Comparison of ENCODE assay signal across 12 cellular contexts in genomic region chr12:45269407-45269741, GRCh38. TPM values are rescaled to one million over a fixed set of nuclear protein-coding genes. Genes with fewer than 3 reads are reported as not detected.
DNase-seq lines count a peak whose midpoint lies in the region; ATAC-seq and TF ChIP-seq lines count a peak whose summit lies in the region.
"Had no signal": no experiment of that assay in that cellular context is flagged by ENCODE, and none has a peak within 500 bp of the region (broad histone marks: within the 10 kb centered on the region; RNA-seq: fewer than 3 reads in every experiment).

No MANE protein-coding gene starts in this region.

- peaks cover 16 to 28% (median 20%) of the 10 kb centered on the region in 10 experiments for H3K4me1 ChIP-seq in BLaER1 treated with 17β-estradiol and CSF1 and Interleukin-3, amounts not matched to agents 10 nM and 100 nM
- H3K4me1 ChIP-seq in RWPE2 (ENCODE audit: insufficient read depth, poor library complexity, severe bottlenecking) (peaks cover 43% of the 10 kb centered on the region), fibroblast of lung (ENCODE audit: control insufficient read depth, extremely low read depth, insufficient read depth, low read length) (peaks cover 17% of the 10 kb centered on the region), psoas muscle (peaks cover 41% of the 10 kb centered on the region)

- H3K4me2 ChIP-seq in BLaER1 treated with 17β-estradiol and CSF1 and Interleukin-3, amounts not matched to agents 10 nM and 100 nM = peak overlapping the region in 9 of 11 experiments; percentile 58 to 79 (median 71); a peak in 14 of 22 replicates
- H3K4me2 ChIP-seq in fibroblast of lung (ENCODE audit: extremely low read depth, insufficient read depth, low read length) = peak overlapping the region; percentile 78

- peaks cover 6 to 43% (median 14%) of the 10 kb centered on the region in 11 experiments; a peak in 14 of 22 replicates for H4K20me1 ChIP-seq in BLaER1 treated with 17β-estradiol and CSF1 and Interleukin-3, amounts not matched to agents 10 nM and 100 nM
- no peaks in the 10 kb centered on the region for H4K20me1 ChIP-seq in fibroblast of lung (ENCODE audit: control insufficient read depth, extremely low read depth, insufficient read depth, low read length)

- H3K27ac ChIP-seq in BLaER1 treated with 17β-estradiol and CSF1 and Interleukin-3, amounts not matched to agents 10 nM and 100 nM = no peak overlapping the region; a peak in 1 of 22 replicates
- H3K27ac ChIP-seq in RWPE2 (ENCODE audit: poor library complexity, severe bottlenecking) = peak overlapping the region; percentile 84
- peak overlapping the region; percentile 13 for H3K27ac ChIP-seq in fibroblast of lung (ENCODE audit: insufficient read depth, low read length)
- H3K27ac ChIP-seq in psoas muscle = peak overlapping the region; percentile 54

- intact Hi-C loops in psoas muscle (cut with DNase I) = no loop called here

- ATAC-seq in RWPE2 (ENCODE audit: low read depth) = no peak
- no peak for ATAC-seq in psoas muscle
- ATAC-seq in HG02798 (IDR thresholded peaks at IDR 0.05; ENCODE audit: poor library complexity, unreplicated experiment) = no peak
- no peak for ATAC-seq in HG03025 (IDR thresholded peaks at IDR 0.05; ENCODE audit: low FRiP score, unreplicated experiment)
- ATAC-seq in GM18519 (IDR thresholded peaks at IDR 0.05; ENCODE audit: low FRiP score, unreplicated experiment) = no peak
- no peak for ATAC-seq in HG02678 (IDR thresholded peaks at IDR 0.05; ENCODE audit: unreplicated experiment)
- ATAC-seq: activated CD4-positive, alpha-beta T cell treated with anti-CD3 and anti-CD28 coated beads for 36 hours; activated T-cell treated with anti-CD3 and anti-CD28 coated beads, Interleukin-2, amount 50 U/mL, for 72 hours had no signal

- WGBS in psoas muscle, 3 donors = 24 to 41% (median 31%) methylated on average over 2 of the region's 2 CpGs

- no peak overlapping the region for H3K4me3 ChIP-seq in BLaER1 treated with 17β-estradiol and CSF1 and Interleukin-3, amounts not matched to agents 10 nM and 100 nM
- no peak overlapping the region for H3K4me3 ChIP-seq in RWPE2 (ENCODE audit: severe bottlenecking)
- no peak overlapping the region for H3K4me3 ChIP-seq in fibroblast of lung (replicated peaks in 1 of 4; ENCODE audit: control extremely low read depth in 1 of 4, insufficient read depth in 1 of 4, low read depth in 3 of 4, low read length in 4 of 4)
- H3K4me3 ChIP-seq in psoas muscle = no peak overlapping the region

- H3K9me3 ChIP-seq in BLaER1 treated with 17β-estradiol and CSF1 and Interleukin-3, amounts not matched to agents 10 nM and 100 nM (replicated peaks in 1 of 11) = no peaks in the 10 kb centered on the region
- H3K9me3 ChIP-seq in RWPE2 (ENCODE audit: severe bottlenecking) = no peaks in the 10 kb centered on the region
- no peaks in the 10 kb centered on the region for H3K9me3 ChIP-seq in fibroblast of lung (ENCODE audit: control insufficient read depth, insufficient read depth, low read depth, low read length)
- H3K9me3 ChIP-seq in psoas muscle = no peaks in the 10 kb centered on the region

- H3K79me2 ChIP-seq in fibroblast of lung (ENCODE audit: control insufficient read depth, insufficient read depth, low read length) = peaks cover 11% of the 10 kb centered on the region

- peaks cover 0 to 19% (median 6%) of the 10 kb centered on the region in 11 experiments; a peak in 9 of 22 replicates for H3K36me3 ChIP-seq in BLaER1 treated with 17β-estradiol and CSF1 and Interleukin-3, amounts not matched to agents 10 nM and 100 nM
- H3K36me3 ChIP-seq in RWPE2 (ENCODE audit: low read depth) = no peaks in the 10 kb centered on the region
- no peaks in the 10 kb centered on the region for H3K36me3 ChIP-seq in fibroblast of lung (ENCODE audit: control insufficient read depth, insufficient read depth, low read length)
- H3K36me3 ChIP-seq in psoas muscle (ENCODE audit: insufficient read depth in 1 of 2, low read depth in 1 of 2) = no peaks in the 10 kb centered on the region

- H2AFZ ChIP-seq in fibroblast of lung (ENCODE audit: low read length) = no peak overlapping the region

- DNase-seq in RWPE2 (ENCODE audit: low spot score) (no peak), fibroblast of lung (ENCODE audit: low read depth in 2 of 2) (no peak), psoas muscle (no peak)
- DNase-seq: activated CD4-positive, alpha-beta T cell treated with anti-CD3 and anti-CD28 coated beads for 36 hours; activated T-cell treated with anti-CD3 and anti-CD28 coated beads, Interleukin-2, amount 50 U/mL, for 72 hours; GF-D8; stimulated activated naive CD4-positive, alpha-beta T cell had no signal

- H3K27me3 ChIP-seq in BLaER1 treated with 17β-estradiol and CSF1 and Interleukin-3, amounts not matched to agents 10 nM and 100 nM = no peaks in the 10 kb centered on the region
- H3K27me3 ChIP-seq in RWPE2 (ENCODE audit: insufficient read depth, poor library complexity, severe bottlenecking) (no peaks in the 10 kb centered on the region), fibroblast of lung (ENCODE audit: control insufficient read depth, insufficient read depth, low read length) (no peaks in the 10 kb centered on the region), psoas muscle (ENCODE audit: insufficient read depth in 3 of 3, low read length in 2 of 3) (no peaks in the 10 kb centered on the region)

- peak; percentile 64 for TF ChIP-seq CTCF in RWPE2 (IDR thresholded peaks at IDR 0.05; ENCODE audit: poor library complexity, severe bottlenecking)
- TF ChIP-seq CTCF in fibroblast of lung (conservative IDR thresholded peaks at IDR 0.05 in 1 of 2, IDR thresholded peaks at IDR 0.05 in 1 of 2; ENCODE audit: low read depth in 1 of 2, low read length in 2 of 2) = no peak
- no peak for TF ChIP-seq CTCF in psoas muscle (IDR thresholded peaks at IDR 0.05)

- H3K9ac ChIP-seq in BLaER1 treated with 17β-estradiol and CSF1 and Interleukin-3, amounts not matched to agents 10 nM and 100 nM = no peak overlapping the region
- H3K9ac ChIP-seq in fibroblast of lung (ENCODE audit: insufficient read depth, low read length) = no peak overlapping the region

RNA-seq across cellular contexts. Expression of gene ANO6, which starts 53.5 kb away (rescaled TPM):
- total RNA-seq in fibroblast of lung (57.5 and 59.1 TPM in 2 replicates), psoas muscle (100 to 1,000 TPM in 1 of 4 donors, 10 to 100 TPM in 3; 51.5 to 121 (median 65.5) TPM)
- polyA plus RNA-seq in fibroblast of lung (40.5 and 69.1 TPM in 2 replicates), psoas muscle (10 to 100 TPM; 25.6 to 36.9 (median 26.1) TPM)
- 24.7 and 43.5 TPM in 2 replicates for polyA plus RNA-seq in fibroblast of lung (2012)
- polyA minus RNA-seq in fibroblast of lung (ENCODE audit: low replicate concordance) = 18.5 and 20.5 TPM in 2 replicates

Comparison
In these comparisons a context has a peak if more than half of its experiments do, and no peak if none do; other contexts are left out.
1. H3K27ac ChIP-seq: peak in RWPE2 (single experiment), fibroblast of lung (single experiment) and psoas muscle (single experiment); none in BLaER1 treated with 17β-estradiol and CSF1 and Interleukin-3, amounts not matched to agents 10 nM and 100 nM (0 of 11).